1 cellular context compared by ENCODE assay signal in genomic region chr3:12991861-12992281, GRCh38.
TF ChIP-seq lines count a peak whose summit lies in the region.

No MANE protein-coding gene starts in this region.

TF ChIP-seq in HepG2, 621 proteins besides CTCF, POLR2A, EP300 and RAD21 (continued from another document and continues in another):
- TF ChIP-seq ZBTB34 (CRISPR knock-in tag; IDR thresholded peaks at IDR 0.05) = no peak
- TF ChIP-seq ATF5 (CRISPR knock-in tag; IDR thresholded peaks at IDR 0.05; ENCODE audit: low read depth) = no peak
- no peak for TF ChIP-seq ARID4A (CRISPR knock-in tag; IDR thresholded peaks at IDR 0.05; ENCODE audit: borderline replicate concordance)
- no peak for TF ChIP-seq ZNF777 (CRISPR knock-in tag; IDR thresholded peaks at IDR 0.05)
- no peak for TF ChIP-seq ZNF616 (CRISPR knock-in tag; IDR thresholded peaks at IDR 0.05; ENCODE audit: low read depth)
- no peak for TF ChIP-seq JUNB (CRISPR knock-in tag; IDR thresholded peaks at IDR 0.05; ENCODE audit: borderline replicate concordance)
- no peak for TF ChIP-seq NFE2L1 (CRISPR knock-in tag; IDR thresholded peaks at IDR 0.05; ENCODE audit: borderline replicate concordance)
- TF ChIP-seq, protein P1, sequence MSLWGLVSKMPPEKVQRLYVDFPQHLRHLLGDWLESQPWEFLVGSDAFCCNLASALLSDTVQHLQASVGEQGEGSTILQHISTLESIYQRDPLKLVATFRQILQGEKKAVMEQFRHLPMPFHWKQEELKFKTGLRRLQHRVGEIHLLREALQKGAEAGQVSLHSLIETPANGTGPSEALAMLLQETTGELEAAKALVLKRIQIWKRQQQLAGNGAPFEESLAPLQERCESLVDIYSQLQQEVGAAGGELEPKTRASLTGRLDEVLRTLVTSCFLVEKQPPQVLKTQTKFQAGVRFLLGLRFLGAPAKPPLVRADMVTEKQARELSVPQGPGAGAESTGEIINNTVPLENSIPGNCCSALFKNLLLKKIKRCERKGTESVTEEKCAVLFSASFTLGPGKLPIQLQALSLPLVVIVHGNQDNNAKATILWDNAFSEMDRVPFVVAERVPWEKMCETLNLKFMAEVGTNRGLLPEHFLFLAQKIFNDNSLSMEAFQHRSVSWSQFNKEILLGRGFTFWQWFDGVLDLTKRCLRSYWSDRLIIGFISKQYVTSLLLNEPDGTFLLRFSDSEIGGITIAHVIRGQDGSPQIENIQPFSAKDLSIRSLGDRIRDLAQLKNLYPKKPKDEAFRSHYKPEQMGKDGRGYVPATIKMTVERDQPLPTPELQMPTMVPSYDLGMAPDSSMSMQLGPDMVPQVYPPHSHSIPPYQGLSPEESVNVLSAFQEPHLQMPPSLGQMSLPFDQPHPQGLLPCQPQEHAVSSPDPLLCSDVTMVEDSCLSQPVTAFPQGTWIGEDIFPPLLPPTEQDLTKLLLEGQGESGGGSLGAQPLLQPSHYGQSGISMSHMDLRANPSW (CRISPR knock-in tag; IDR thresholded peaks at IDR 0.05; ENCODE audit: borderline replicate concordance) = no peak
- TF ChIP-seq AGO1 (IDR thresholded peaks at IDR 0.05; ENCODE audit: low read depth, low read length, poor library complexity, severe bottlenecking) = no peak
- no peak for TF ChIP-seq ZSCAN22 (CRISPR knock-in tag; IDR thresholded peaks at IDR 0.05)
- no peak for TF ChIP-seq NR2F2 (IDR thresholded peaks at IDR 0.05; ENCODE audit: borderline replicate concordance, low read depth)
- TF ChIP-seq ZNF598 (CRISPR knock-in tag; IDR thresholded peaks at IDR 0.05; ENCODE audit: borderline replicate concordance) = no peak
- TF ChIP-seq ZNF431 (CRISPR knock-in tag; IDR thresholded peaks at IDR 0.05; ENCODE audit: borderline replicate concordance, low read depth) = no peak
- no peak for TF ChIP-seq ZNF75D (CRISPR knock-in tag; IDR thresholded peaks at IDR 0.05; ENCODE audit: borderline replicate concordance)
- no peak for TF ChIP-seq SKI (IDR thresholded peaks at IDR 0.05; ENCODE audit: partially characterized antibody)
- no peak for TF ChIP-seq SOX13 (IDR thresholded peaks at IDR 0.05)
- TF ChIP-seq SOX13 (CRISPR knock-in tag; conservative IDR thresholded peaks at IDR 0.05 in 1 of 2, IDR thresholded peaks at IDR 0.05 in 1 of 2) = no peak
- no peak for TF ChIP-seq SMYD3 (CRISPR knock-in tag; IDR thresholded peaks at IDR 0.05)
- TF ChIP-seq, protein P2, sequence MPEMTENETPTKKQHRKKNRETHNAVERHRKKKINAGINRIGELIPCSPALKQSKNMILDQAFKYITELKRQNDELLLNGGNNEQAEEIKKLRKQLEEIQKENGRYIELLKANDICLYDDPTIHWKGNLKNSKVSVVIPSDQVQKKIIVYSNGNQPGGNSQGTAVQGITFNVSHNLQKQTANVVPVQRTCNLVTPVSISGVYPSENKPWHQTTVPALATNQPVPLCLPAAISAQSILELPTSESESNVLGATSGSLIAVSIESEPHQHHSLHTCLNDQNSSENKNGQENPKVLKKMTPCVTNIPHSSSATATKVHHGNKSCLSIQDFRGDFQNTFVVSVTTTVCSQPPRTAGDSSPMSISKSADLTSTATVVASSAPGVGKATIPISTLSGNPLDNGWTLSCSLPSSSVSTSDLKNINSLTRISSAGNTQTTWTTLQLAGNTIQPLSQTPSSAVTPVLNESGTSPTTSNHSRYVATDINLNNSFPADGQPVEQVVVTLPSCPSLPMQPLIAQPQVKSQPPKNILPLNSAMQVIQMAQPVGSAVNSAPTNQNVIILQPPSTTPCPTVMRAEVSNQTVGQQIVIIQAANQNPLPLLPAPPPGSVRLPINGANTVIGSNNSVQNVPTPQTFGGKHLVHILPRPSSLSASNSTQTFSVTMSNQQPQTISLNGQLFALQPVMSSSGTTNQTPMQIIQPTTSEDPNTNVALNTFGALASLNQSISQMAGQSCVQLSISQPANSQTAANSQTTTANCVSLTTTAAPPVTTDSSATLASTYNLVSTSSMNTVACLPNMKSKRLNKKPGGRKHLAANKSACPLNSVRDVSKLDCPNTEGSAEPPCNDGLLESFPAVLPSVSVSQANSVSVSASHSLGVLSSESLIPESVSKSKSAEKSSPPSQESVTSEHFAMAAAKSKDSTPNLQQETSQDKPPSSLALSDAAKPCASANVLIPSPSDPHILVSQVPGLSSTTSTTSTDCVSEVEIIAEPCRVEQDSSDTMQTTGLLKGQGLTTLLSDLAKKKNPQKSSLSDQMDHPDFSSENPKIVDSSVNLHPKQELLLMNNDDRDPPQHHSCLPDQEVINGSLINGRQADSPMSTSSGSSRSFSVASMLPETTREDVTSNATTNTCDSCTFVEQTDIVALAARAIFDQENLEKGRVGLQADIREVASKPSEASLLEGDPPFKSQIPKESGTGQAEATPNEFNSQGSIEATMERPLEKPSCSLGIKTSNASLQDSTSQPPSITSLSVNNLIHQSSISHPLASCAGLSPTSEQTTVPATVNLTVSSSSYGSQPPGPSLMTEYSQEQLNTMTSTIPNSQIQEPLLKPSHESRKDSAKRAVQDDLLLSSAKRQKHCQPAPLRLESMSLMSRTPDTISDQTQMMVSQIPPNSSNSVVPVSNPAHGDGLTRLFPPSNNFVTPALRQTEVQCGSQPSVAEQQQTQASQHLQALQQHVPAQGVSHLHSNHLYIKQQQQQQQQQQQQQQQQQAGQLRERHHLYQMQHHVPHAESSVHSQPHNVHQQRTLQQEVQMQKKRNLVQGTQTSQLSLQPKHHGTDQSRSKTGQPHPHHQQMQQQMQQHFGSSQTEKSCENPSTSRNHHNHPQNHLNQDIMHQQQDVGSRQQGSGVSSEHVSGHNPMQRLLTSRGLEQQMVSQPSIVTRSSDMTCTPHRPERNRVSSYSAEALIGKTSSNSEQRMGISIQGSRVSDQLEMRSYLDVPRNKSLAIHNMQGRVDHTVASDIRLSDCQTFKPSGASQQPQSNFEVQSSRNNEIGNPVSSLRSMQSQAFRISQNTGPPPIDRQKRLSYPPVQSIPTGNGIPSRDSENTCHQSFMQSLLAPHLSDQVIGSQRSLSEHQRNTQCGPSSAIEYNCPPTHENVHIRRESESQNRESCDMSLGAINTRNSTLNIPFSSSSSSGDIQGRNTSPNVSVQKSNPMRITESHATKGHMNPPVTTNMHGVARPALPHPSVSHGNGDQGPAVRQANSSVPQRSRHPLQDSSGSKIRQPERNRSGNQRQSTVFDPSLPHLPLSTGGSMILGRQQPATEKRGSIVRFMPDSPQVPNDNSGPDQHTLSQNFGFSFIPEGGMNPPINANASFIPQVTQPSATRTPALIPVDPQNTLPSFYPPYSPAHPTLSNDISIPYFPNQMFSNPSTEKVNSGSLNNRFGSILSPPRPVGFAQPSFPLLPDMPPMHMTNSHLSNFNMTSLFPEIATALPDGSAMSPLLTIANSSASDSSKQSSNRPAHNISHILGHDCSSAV (CRISPR knock-in tag; IDR thresholded peaks at IDR 0.05; ENCODE audit: borderline replicate concordance) = no peak
- no peak for TF ChIP-seq POLR2AphosphoS5 (IDR thresholded peaks at IDR 0.05; ENCODE audit: low read depth, low read length)
- TF ChIP-seq ZBTB2 (CRISPR knock-in tag; IDR thresholded peaks at IDR 0.05; ENCODE audit: low read depth) = no peak
- TF ChIP-seq, protein P3, sequence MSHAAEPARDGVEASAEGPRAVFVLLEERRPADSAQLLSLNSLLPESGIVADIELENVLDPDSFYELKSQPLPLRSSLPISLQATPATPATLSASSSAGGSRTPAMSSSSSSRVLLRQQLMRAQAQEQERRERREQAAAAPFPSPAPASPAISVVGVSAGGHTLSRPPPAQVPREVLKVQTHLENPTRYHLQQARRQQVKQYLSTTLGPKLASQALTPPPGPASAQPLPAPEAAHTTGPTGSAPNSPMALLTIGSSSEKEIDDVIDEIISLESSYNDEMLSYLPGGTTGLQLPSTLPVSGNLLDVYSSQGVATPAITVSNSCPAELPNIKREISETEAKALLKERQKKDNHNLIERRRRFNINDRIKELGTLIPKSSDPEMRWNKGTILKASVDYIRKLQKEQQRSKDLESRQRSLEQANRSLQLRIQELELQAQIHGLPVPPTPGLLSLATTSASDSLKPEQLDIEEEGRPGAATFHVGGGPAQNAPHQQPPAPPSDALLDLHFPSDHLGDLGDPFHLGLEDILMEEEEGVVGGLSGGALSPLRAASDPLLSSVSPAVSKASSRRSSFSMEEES (CRISPR knock-in tag; IDR thresholded peaks at IDR 0.05) = peak; percentile 92
- no peak for TF ChIP-seq PAF1 (CRISPR knock-in tag; IDR thresholded peaks at IDR 0.05)
- TF ChIP-seq FOXA1 (IDR thresholded peaks at IDR 0.05) = no peak
- TF ChIP-seq FOXA1 (CRISPR knock-in tag; IDR thresholded peaks at IDR 0.05) = 0 out of 2 replicates have a peak, but pooled peaks have one; percentile 7
- no peak for TF ChIP-seq ATRX (CRISPR knock-in tag; IDR thresholded peaks at IDR 0.05; ENCODE audit: borderline replicate concordance)
- TF ChIP-seq, protein P4, sequence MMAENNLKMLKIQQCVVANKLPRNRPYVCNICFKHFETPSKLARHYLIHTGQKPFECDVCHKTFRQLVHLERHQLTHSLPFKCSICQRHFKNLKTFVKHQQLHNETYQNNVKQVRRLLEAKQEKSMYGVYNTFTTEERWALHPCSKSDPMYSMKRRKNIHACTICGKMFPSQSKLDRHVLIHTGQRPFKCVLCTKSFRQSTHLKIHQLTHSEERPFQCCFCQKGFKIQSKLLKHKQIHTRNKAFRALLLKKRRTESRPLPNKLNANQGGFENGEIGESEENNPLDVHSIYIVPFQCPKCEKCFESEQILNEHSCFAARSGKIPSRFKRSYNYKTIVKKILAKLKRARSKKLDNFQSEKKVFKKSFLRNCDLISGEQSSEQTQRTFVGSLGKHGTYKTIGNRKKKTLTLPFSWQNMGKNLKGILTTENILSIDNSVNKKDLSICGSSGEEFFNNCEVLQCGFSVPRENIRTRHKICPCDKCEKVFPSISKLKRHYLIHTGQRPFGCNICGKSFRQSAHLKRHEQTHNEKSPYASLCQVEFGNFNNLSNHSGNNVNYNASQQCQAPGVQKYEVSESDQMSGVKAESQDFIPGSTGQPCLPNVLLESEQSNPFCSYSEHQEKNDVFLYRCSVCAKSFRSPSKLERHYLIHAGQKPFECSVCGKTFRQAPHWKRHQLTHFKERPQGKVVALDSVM (CRISPR knock-in tag; IDR thresholded peaks at IDR 0.05) = no peak
- no peak for TF ChIP-seq SRSF4 (IDR thresholded peaks at IDR 0.05; ENCODE audit: low read depth, low read length, poor library complexity, severe bottlenecking)
- no peak for TF ChIP-seq ZKSCAN8 (CRISPR knock-in tag; IDR thresholded peaks at IDR 0.05; ENCODE audit: borderline replicate concordance)
